Comparison of ENCODE assay signal across 11 cellular contexts in the genomic region with DNA sequence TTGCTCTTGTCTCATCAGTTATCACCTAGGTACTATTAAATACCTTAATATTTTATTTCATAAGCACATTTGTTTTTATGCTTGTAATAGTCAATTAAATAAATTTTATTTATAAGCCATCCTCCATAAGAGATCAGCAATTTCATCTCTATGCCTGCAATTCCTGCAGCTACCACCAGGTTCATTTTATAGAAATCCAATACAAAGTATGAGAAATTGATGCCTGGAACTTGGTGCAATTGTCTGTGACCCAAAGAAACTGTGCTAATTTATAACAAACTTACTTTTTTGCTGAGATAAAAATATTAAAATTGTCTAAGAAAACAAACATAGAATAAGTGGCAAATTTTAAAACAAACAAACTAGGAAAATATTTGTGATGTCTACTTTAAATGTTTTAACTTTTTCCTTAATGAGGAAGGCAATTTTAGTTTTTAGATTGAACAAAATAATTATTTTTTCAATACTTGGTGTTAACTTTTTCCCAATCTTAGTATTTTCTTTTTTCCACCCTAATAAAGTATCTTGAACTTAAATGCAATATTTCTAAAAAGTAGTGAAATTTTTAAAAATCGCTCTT.
DNase-seq lines count a peak whose midpoint lies in the region; ATAC-seq and TF ChIP-seq lines count a peak whose summit lies in the region.
"Had no signal": no experiment of that assay in that cellular context is flagged by ENCODE, and none has a peak within 500 bp of the region (broad histone marks: within the 10 kb centered on the region; RNA-seq: fewer than 3 reads in every experiment).

No MANE protein-coding gene starts in this region.

- H3K9me3 ChIP-seq in Loucy (ENCODE audit: insufficient read depth, low read depth, low read length) (no peaks in the 10 kb centered on the region), endodermal cell (ENCODE audit: control insufficient read depth, low read length) (no peaks in the 10 kb centered on the region)
- H3K9me3 ChIP-seq: prostate gland had no signal

- H2AFZ ChIP-seq in Loucy (ENCODE audit: low read length), result no peak overlapping the region

- TF ChIP-seq CTCF in GM10266 (IDR thresholded peaks at IDR 0.05; ENCODE audit: control insufficient read depth, insufficient read depth, low read depth, missing control alignments) (peak; percentile 23), Loucy (conservative IDR thresholded peaks at IDR 0.05; ENCODE audit: low read length) (peak; percentile 47; the same call in 1 of the 2 replicates), endodermal cell (conservative IDR thresholded peaks at IDR 0.05) (peak; percentile 90), progenitor cell of endocrine pancreas (IDR thresholded peaks at IDR 0.05; ENCODE audit: unreplicated experiment) (peak; percentile 69)

- H3K9me3 Mint-ChIP-seq in endodermal cell, result no peaks in the 10 kb centered on the region
- no peaks in the 10 kb centered on the region for H3K9me3 Mint-ChIP-seq in progenitor cell of endocrine pancreas (ENCODE audit: low read depth)
- H3K9me3 Mint-ChIP-seq in activated naive CD8-positive, alpha-beta T cell treated with anti-CD3 and anti-CD28 coated beads, Interleukin-2, amount 50 U/mL, for 24 hours, result peaks cover 11% of the 10 kb centered on the region

- no peak overlapping the region for H3K27ac ChIP-seq in endodermal cell (ENCODE audit: low read depth, low read length)
- H3K27ac ChIP-seq: prostate gland had no signal

- H3F3A ChIP-seq in Loucy (ENCODE audit: low read depth), result no peaks in the 10 kb centered on the region

- H3K27me3 Mint-ChIP-seq in endodermal cell (ENCODE audit: insufficient read depth) (no peaks in the 10 kb centered on the region), progenitor cell of endocrine pancreas (no peaks in the 10 kb centered on the region)
- no peaks in the 10 kb centered on the region for H3K27me3 Mint-ChIP-seq in activated naive CD8-positive, alpha-beta T cell treated with anti-CD3 and anti-CD28 coated beads, Interleukin-2, amount 50 U/mL, for 24 hours

- H3K4me3 Mint-ChIP-seq in endodermal cell (no peak overlapping the region), progenitor cell of endocrine pancreas (ENCODE audit: low read depth) (no peak overlapping the region)
- H3K4me3 Mint-ChIP-seq in activated naive CD8-positive, alpha-beta T cell treated with anti-CD3 and anti-CD28 coated beads, Interleukin-2, amount 50 U/mL, for 24 hours, result no peak overlapping the region
- H3K4me3 Mint-ChIP-seq: immature natural killer cell had no signal

- H3K4me2 ChIP-seq in Loucy (ENCODE audit: low read depth, low read length, poor library complexity, severe bottlenecking), result no peak overlapping the region

- no CpG with 5 or more reads among the region's 1 CpG for WGBS in endodermal cell (ENCODE audit: insufficient coverage in 1 of 2, insufficient read length in 1 of 2), 2 experiments

- no peaks in the 10 kb centered on the region for H3K36me3 ChIP-seq in Loucy (ENCODE audit: insufficient read depth, low read length)
- H3K36me3 ChIP-seq in endodermal cell (ENCODE audit: control insufficient read depth, insufficient read depth, low read length), result no peaks in the 10 kb centered on the region
- H3K36me3 ChIP-seq: prostate gland had no signal

- ATAC-seq in activated naive CD8-positive, alpha-beta T cell treated with anti-CD3 and anti-CD28 coated beads, Interleukin-2, amount 50 U/mL, for 24 hours, result no peak

- H3K4me1 Mint-ChIP-seq in endodermal cell, result no peaks in the 10 kb centered on the region
- H3K4me1 Mint-ChIP-seq in progenitor cell of endocrine pancreas (ENCODE audit: low read depth), result peaks cover 7% of the 10 kb centered on the region
- no peaks in the 10 kb centered on the region for H3K4me1 Mint-ChIP-seq in activated naive CD8-positive, alpha-beta T cell treated with anti-CD3 and anti-CD28 coated beads, Interleukin-2, amount 50 U/mL, for 24 hours
- H3K4me1 Mint-ChIP-seq: immature natural killer cell had no signal

- H3K27ac Mint-ChIP-seq in endodermal cell (no peak overlapping the region), progenitor cell of endocrine pancreas (no peak overlapping the region)
- H3K27ac Mint-ChIP-seq in activated naive CD8-positive, alpha-beta T cell treated with anti-CD3 and anti-CD28 coated beads, Interleukin-2, amount 50 U/mL, for 24 hours, result no peak overlapping the region
- H3K27ac Mint-ChIP-seq: immature natural killer cell had no signal

- H3K27me3 ChIP-seq in Loucy (ENCODE audit: insufficient read depth, low read length, poor library complexity, severe bottlenecking) (no peaks in the 10 kb centered on the region), endodermal cell (ENCODE audit: control insufficient read depth, insufficient read depth, low read length, poor library complexity, severe bottlenecking) (no peaks in the 10 kb centered on the region)

- H3K36me3 Mint-ChIP-seq in endodermal cell (ENCODE audit: low read depth) (peaks cover 6% of the 10 kb centered on the region), progenitor cell of endocrine pancreas (ENCODE audit: insufficient read depth) (peaks cover 5% of the 10 kb centered on the region)
- no peaks in the 10 kb centered on the region for H3K36me3 Mint-ChIP-seq in activated naive CD8-positive, alpha-beta T cell treated with anti-CD3 and anti-CD28 coated beads, Interleukin-2, amount 50 U/mL, for 24 hours (ENCODE audit: low read depth)

- DNase-seq in GM10266 (ENCODE audit: extremely low spot score), result no peak
- DNase-seq in endodermal cell, result no peak
- DNase-seq in progenitor cell of endocrine pancreas (ENCODE audit: low spot score, unreplicated experiment), result no peak
- DNase-seq in pons (ENCODE audit: low spot score), result no peak
- no peak for DNase-seq in germinal center (ENCODE audit: low spot score)
- no peak for DNase-seq in activated naive CD8-positive, alpha-beta T cell treated with anti-CD3 and anti-CD28 coated beads, Interleukin-2, amount 50 U/mL, for 24 hours
- DNase-seq: cortex of kidney, H7, immature natural killer cell had no signal

- no peaks in the 10 kb centered on the region for H3K4me1 ChIP-seq in Loucy (ENCODE audit: insufficient read depth, low read length, poor library complexity, severe bottlenecking)
- no peaks in the 10 kb centered on the region for H3K4me1 ChIP-seq in endodermal cell (ENCODE audit: control insufficient read depth, insufficient read depth, low read length)
- H3K4me1 ChIP-seq: prostate gland had no signal

- H4K20me1 ChIP-seq in Loucy (ENCODE audit: insufficient read depth, low read length, poor library complexity, severe bottlenecking), result no peaks in the 10 kb centered on the region

- H3K9me2 ChIP-seq in Loucy (replicated peaks; ENCODE audit: low read depth, low read length), result no peaks in the 10 kb centered on the region

- H3K9ac ChIP-seq in Loucy (ENCODE audit: low read depth, low read length, poor library complexity, severe bottlenecking), result no peak overlapping the region
- no peak overlapping the region for H3K9ac ChIP-seq in endodermal cell (ENCODE audit: extremely low read depth, low read length, poor library complexity, severe bottlenecking)

- H3K4me3 ChIP-seq in Loucy (ENCODE audit: low read length, poor library complexity, severe bottlenecking) (no peak overlapping the region), endodermal cell (ENCODE audit: low read length) (no peak overlapping the region)
- H3K4me3 ChIP-seq: prostate gland had no signal

- H3K79me2 ChIP-seq in Loucy (ENCODE audit: insufficient read depth, low read length), result no peaks in the 10 kb centered on the region

Comparison
In these comparisons a context has a peak if more than half of its experiments do, and no peak if none do; other contexts are left out.
1. CTCF ChIP-seq: peak in every context shown above with its lines; median percentile 90 in endodermal cell; 69 in progenitor cell of endocrine pancreas; 47 in Loucy; 23 in GM10266.